Comparison of ENCODE assay signal across 10 cellular contexts in the genomic region with DNA sequence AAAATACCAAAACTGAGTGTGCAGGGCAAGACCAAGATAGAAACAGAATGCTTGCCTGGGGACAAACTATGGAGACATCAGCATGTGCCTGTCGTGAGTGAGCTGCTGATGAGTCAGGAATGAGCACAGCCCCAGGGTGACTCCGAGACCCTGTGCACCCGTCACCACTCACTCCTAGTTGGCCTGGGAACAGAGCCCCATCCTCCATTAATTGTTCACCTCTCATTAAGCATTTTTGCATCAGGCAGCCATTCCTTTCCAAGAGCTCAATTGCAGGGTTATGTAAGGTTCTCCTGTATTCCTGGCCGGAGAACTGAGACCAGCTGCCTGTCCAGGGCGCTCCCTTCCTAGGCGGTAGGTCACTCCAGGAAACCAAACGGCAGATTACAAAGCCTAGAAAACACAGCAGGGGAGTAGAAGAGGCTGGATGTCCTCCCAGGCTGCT.
DNase-seq lines count a peak whose midpoint lies in the region; ATAC-seq lines count a peak whose summit lies in the region.
"Had no signal": no experiment of that assay in that cellular context is flagged by ENCODE, and none has a peak within 500 bp of the region (broad histone marks: within the 10 kb centered on the region; RNA-seq: fewer than 3 reads in every experiment).

No MANE protein-coding gene starts in this region.

- DNase-seq in EL (peak; percentile 95), NCI-H69 (lab: John Stamatoyannopoulos, UW) (peak; percentile 32), fibroblast of gingiva (ENCODE audit: low read depth) (peak; percentile 81), pons (ENCODE audit: low spot score) (peak; percentile 31), NCI-H1930 (lab: John Stamatoyannopoulos, UW) (no peak)
- no peak for DNase-seq in stimulated activated naive CD4-positive, alpha-beta T cell treated with Interleukin-2 at 50 U/mL for 16 hours (lab: John Stamatoyannopoulos, UW)
- DNase-seq: activated CD8-positive, alpha-beta T cell treated with anti-CD3 and anti-CD28 coated beads for 36 hours; stimulated activated CD4-positive, alpha-beta T cell treated with anti-CD3 and anti-CD28 coated beads, Interleukin-4, amount 100 ng/mL, for 1 hour had no signal

- no peak for ATAC-seq in GM21576 (IDR thresholded peaks at IDR 0.05; ENCODE audit: unreplicated experiment)
- ATAC-seq in activated CD4-positive, CD25-positive, alpha-beta regulatory T cell treated with anti-CD3 and anti-CD28 coated beads, Interleukin-2, amount 50 U/mL, for 24 hours, result no peak
- ATAC-seq: activated CD8-positive, alpha-beta T cell treated with anti-CD3 and anti-CD28 coated beads for 36 hours had no signal

Comparison
In these comparisons a context has a peak if more than half of its experiments do, and no peak if none do; other contexts are left out.
1. DNase-seq: peak in EL (single experiment), NCI-H69 (single experiment), fibroblast of gingiva (single experiment) and pons (single experiment); none in stimulated activated naive CD4-positive, alpha-beta T cell treated with Interleukin-2 at 50 U/mL for 16 hours (single experiment) and NCI-H1930 (0 of 2).